In genomic region chr17:7241047-7241733, GRCh38 we compare ENCODE assay signal across 9 cellular contexts. TPM values are rescaled to one million over a fixed set of nuclear protein-coding genes. Genes with fewer than 3 reads are reported as not detected.
A peak's percentile ranks its signal among the peaks of the same experiment; 100 is the strongest.
DNase-seq lines count a peak whose midpoint lies in the region; FAIRE-seq and TF ChIP-seq lines count a peak whose summit lies in the region.
"Had no signal": no experiment of that assay in that cellular context is flagged by ENCODE, and none has a peak within 500 bp of the region (broad histone marks: within the 10 kb centered on the region; RNA-seq: fewer than 3 reads in every experiment).

No MANE protein-coding gene starts in this region.

- CTCF ChIA-PET in A673 (lab: Charles Lee) = interaction anchor here (1.0 kb wide), 1 partner anchor 20 kb away, joined by 3 read pairs; no protein-coding TSS in a partner anchor

- TF ChIP-seq CTCF in A673 (conservative IDR thresholded peaks at IDR 0.05; ENCODE audit: low read depth, low read length) = no peak
- TF ChIP-seq CTCF in bronchial epithelial cell (IDR thresholded peaks at IDR 0.05; ENCODE audit: insufficient read depth, low read length, severe bottlenecking) = no peak

- BruUV-seq in A673 (replicated peaks; lab: Mats Ljungman, UMichigan) = no TSS peak

- POLR2A ChIA-PET in A673 (lab: Charles Lee; ENCODE audit: low non-redundant PET) = interaction anchor here (0.6 kb wide), 1 partner anchor 21 kb away, joined by 4 read pairs; no protein-coding TSS in a partner anchor

- peak overlapping the region; percentile 84 for H3K27ac ChIP-seq in A673 (ENCODE audit: low read depth, low read length, poor library complexity, severe bottlenecking)
- peak overlapping the region; percentile 81 for H3K27ac ChIP-seq in muscle layer of colon (ENCODE audit: low read depth, low read length)

- H3K9ac ChIP-seq in muscle layer of colon (ENCODE audit: low read length) = peak overlapping the region; percentile 88

- no peaks in the 10 kb centered on the region for H3K27me3 ChIP-seq in A673 (replicated peaks; ENCODE audit: insufficient read depth, low read depth, low read length, poor library complexity)
- no peaks in the 10 kb centered on the region for H3K27me3 ChIP-seq in bronchial epithelial cell (ENCODE audit: control insufficient read depth, insufficient read depth, low read length)
- H3K27me3 ChIP-seq in muscle layer of colon (ENCODE audit: control insufficient read depth in 1 of 2, insufficient read depth in 2 of 2, low read length in 2 of 2) = no peaks in the 10 kb centered on the region

- H3K4me3 ChIP-seq in A673 (ENCODE audit: low read depth, low read length, poor library complexity, severe bottlenecking) = peak overlapping the region; percentile 72
- H3K4me3 ChIP-seq in bronchial epithelial cell (ENCODE audit: low read depth, low read length) = peak overlapping the region; percentile 80
- H3K4me3 ChIP-seq in muscle layer of colon (ENCODE audit: low read depth in 1 of 2, low read length in 2 of 2) = peak overlapping the region; percentile 69 to 82

- no peaks in the 10 kb centered on the region for H3K9me3 ChIP-seq in A673 (ENCODE audit: low read depth, low read length, poor library complexity, severe bottlenecking)
- no peaks in the 10 kb centered on the region for H3K9me3 ChIP-seq in muscle layer of colon (ENCODE audit: low read length)

- DNase-seq in A673 (ENCODE audit: low spot score) (no peak), HTR-8/SVneo (ENCODE audit: insufficient read length, low spot score) (no peak), bronchial epithelial cell (ENCODE audit: low read depth) (no peak), EL (no peak), DMS79 (lab: John Stamatoyannopoulos, UW) (no peak), NCI-H345 treated with DMSO at 0.1 percent for 48 hours (lab: John Stamatoyannopoulos, UW; ENCODE audit: unreplicated experiment) (no peak)
- DNase-seq in activated CD4-positive, CD25-positive, alpha-beta regulatory T cell treated with anti-CD3 and anti-CD28 coated beads, Interleukin-2, amount 50 U/mL, for 72 hours = no peak
- DNase-seq: activated gamma-delta T cell treated with Interleukin-2 at 50 U/mL for 16 hours had no signal

- H3K4me1 ChIP-seq in A673 (ENCODE audit: insufficient read depth, low read length, poor library complexity, severe bottlenecking) (peaks cover 31% of the 10 kb centered on the region), muscle layer of colon (ENCODE audit: insufficient read depth, low read length) (peaks cover 34% of the 10 kb centered on the region)

- intact Hi-C loops in A673 (cut with micrococcal nuclease; ENCODE audit: unreplicated experiment) = no loop called here

- H3K36me3 ChIP-seq in A673 (ENCODE audit: insufficient read depth, low read length, poor library complexity, severe bottlenecking) (peaks cover 44% of the 10 kb centered on the region), bronchial epithelial cell (ENCODE audit: control insufficient read depth, insufficient read depth, low read length) (peaks cover 17% of the 10 kb centered on the region), muscle layer of colon (ENCODE audit: insufficient read depth, low read length) (peaks cover 44% of the 10 kb centered on the region)

- FAIRE-seq in HTR-8/SVneo (lab: Jason Lieb, UNC) = peak; percentile 9
- peak; percentile 75 for FAIRE-seq in bronchial epithelial cell (lab: Jason Lieb, UNC)

RNA-seq across cellular contexts. Expression of gene GABARAP, which starts 1.1 kb away (rescaled TPM):
- 296 and 314 TPM in 2 replicates for total RNA-seq in A673 (2021)
- total RNA-seq in bronchial epithelial cell = 50.8 and 64.3 TPM in 2 replicates

RNA-seq across cellular contexts. Expression of gene PHF23, which starts 1.9 kb away (rescaled TPM):
- total RNA-seq in A673 (2021) (84.0 and 85.1 TPM in 2 replicates), bronchial epithelial cell (27.4 and 34.9 TPM in 2 replicates)

RNA-seq across cellular contexts. Expression of gene DVL2, which starts 6.9 kb away (rescaled TPM):
- total RNA-seq in A673 (2021) = 133 and 139 TPM in 2 replicates
- total RNA-seq in bronchial epithelial cell = 52.1 and 55.3 TPM in 2 replicates

RNA-seq across cellular contexts. Expression of gene CTDNEP1, which starts 10.3 kb away (rescaled TPM):
- total RNA-seq in A673 (2021) (175 and 179 TPM in 2 replicates), bronchial epithelial cell (17.6 and 25.3 TPM in 2 replicates)

RNA-seq across cellular contexts. Expression of gene ELP5, which starts 10.8 kb away (rescaled TPM):
- 123 and 128 TPM in 2 replicates for total RNA-seq in A673 (2021)
- total RNA-seq in bronchial epithelial cell = 16.5 and 20.0 TPM in 2 replicates
